ENCODE assay signal across 8 cellular contexts in the genomic region with DNA sequence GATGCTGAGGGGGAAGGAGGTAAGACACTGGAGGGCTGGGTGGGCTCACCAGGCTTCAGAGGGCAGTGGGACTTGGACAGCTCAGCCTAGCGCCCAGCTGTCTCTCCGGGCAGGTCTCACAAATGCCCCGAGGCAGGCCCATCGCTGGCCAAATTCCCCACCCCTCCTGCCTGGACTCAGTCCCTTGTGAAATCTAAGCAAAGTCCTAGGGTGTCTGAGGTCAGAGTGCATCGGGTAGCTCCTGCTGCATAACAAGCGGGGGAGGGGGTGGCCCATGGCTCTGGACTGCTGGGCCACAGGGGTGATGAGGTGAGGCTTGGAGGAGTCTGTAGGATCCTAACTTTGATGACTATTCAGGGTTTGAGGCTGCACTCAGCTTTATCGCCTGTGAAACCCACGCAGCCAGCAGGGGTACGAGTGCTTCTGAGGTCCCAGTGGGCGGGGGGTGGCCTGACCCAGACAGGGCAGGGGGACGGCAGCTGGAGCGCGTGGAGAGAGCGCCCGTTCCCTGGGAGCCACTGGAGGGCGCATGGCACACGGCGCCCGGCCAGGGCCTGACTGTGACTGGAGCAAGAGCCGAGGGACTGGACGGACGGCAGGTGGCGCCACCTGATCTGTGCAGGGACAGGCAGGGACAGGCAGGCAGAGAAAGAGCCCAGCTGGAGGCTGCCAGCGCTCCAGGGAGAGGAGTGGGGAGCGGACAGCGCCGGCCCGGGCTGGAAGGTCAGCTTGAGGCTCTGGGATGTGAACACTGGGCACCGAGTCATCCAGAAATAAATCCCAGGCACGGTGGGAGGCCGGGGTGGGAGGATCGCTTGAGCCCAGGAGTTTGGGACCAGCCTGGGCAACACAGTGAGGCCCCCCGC. TPM values are rescaled to one million over a fixed set of nuclear protein-coding genes. Genes with fewer than 3 reads are reported as not detected.
DNase-seq lines count a peak whose midpoint lies in the region; ATAC-seq and TF ChIP-seq lines count a peak whose summit lies in the region.

No MANE protein-coding gene starts in this region.

- DNase-seq in NCI-H146 treated with DMSO at 0.1 percent for 48 hours (lab: John Stamatoyannopoulos, UW; ENCODE audit: unreplicated experiment) (peak; percentile 77), SW 1271 (lab: John Stamatoyannopoulos, UW) (peak; percentile 92 to 94), cardiac muscle cell (ENCODE audit: low read depth in 1 of 2, low spot score in 1 of 2) (peak; percentile 97 to 98), psoas muscle (peak; percentile 98 to 99)
- DNase-seq in activated naive CD8-positive, alpha-beta T cell treated with anti-CD3 and anti-CD28 coated beads for 36 hours: peak; percentile 94

- peaks cover 13% of the 10 kb centered on the region for H3K4me1 ChIP-seq in cardiac muscle cell (ENCODE audit: low read depth)
- H3K4me1 ChIP-seq in psoas muscle: peaks cover 9% of the 10 kb centered on the region

- H3K27ac Mint-ChIP-seq in activated naive CD8-positive, alpha-beta T cell treated with anti-CD3 and anti-CD28 coated beads for 36 hours: no peak overlapping the region

- no peaks in the 10 kb centered on the region for H3K9me3 Mint-ChIP-seq in activated naive CD8-positive, alpha-beta T cell treated with anti-CD3 and anti-CD28 coated beads for 36 hours

- ATAC-seq in GM18498 (IDR thresholded peaks at IDR 0.05; ENCODE audit: unreplicated experiment) (peak; percentile 84), HG02870 (IDR thresholded peaks at IDR 0.05; ENCODE audit: unreplicated experiment) (peak; percentile 79), psoas muscle (peak; percentile 98 to 99 (median 98)), HG02970 (IDR thresholded peaks at IDR 0.05; ENCODE audit: low FRiP score, unreplicated experiment) (no peak)

- intact Hi-C loops in psoas muscle (cut with DNase I): loop anchor here (1.0 to 10.0 kb wide), 3 partner anchors 72 to 184 kb away; no protein-coding TSS in a partner anchor

- H3K4me3 Mint-ChIP-seq in activated naive CD8-positive, alpha-beta T cell treated with anti-CD3 and anti-CD28 coated beads for 36 hours: no peak overlapping the region

- H3K36me3 Mint-ChIP-seq in activated naive CD8-positive, alpha-beta T cell treated with anti-CD3 and anti-CD28 coated beads for 36 hours: no peaks in the 10 kb centered on the region

- H3K9me3 ChIP-seq in cardiac muscle cell (ENCODE audit: low read depth) (no peaks in the 10 kb centered on the region), psoas muscle (no peaks in the 10 kb centered on the region)

- TF ChIP-seq CTCF in cardiac muscle cell (IDR thresholded peaks at IDR 0.05; ENCODE audit: low read depth, low read length) (peak; percentile 99), psoas muscle (IDR thresholded peaks at IDR 0.05) (peak; percentile 99)

- H3K27me3 Mint-ChIP-seq in activated naive CD8-positive, alpha-beta T cell treated with anti-CD3 and anti-CD28 coated beads for 36 hours: no peaks in the 10 kb centered on the region

- WGBS in psoas muscle, 3 donors: 11 to 16% (median 15%) methylated on average over 29 to 33 of the region's 33 CpGs

- no peak overlapping the region for H3K27ac ChIP-seq in cardiac muscle cell
- no peak overlapping the region for H3K27ac ChIP-seq in psoas muscle

- H3K4me3 ChIP-seq in cardiac muscle cell: no peak overlapping the region
- H3K4me3 ChIP-seq in psoas muscle: no peak overlapping the region

- H3K36me3 ChIP-seq in cardiac muscle cell: peaks cover 4% of the 10 kb centered on the region
- peaks cover 0 to 6% of the 10 kb centered on the region in 2 donors for H3K36me3 ChIP-seq in psoas muscle (ENCODE audit: insufficient read depth in 1 of 2, low read depth in 1 of 2)

- H3K27me3 ChIP-seq in cardiac muscle cell (no peaks in the 10 kb centered on the region), psoas muscle (ENCODE audit: insufficient read depth in 3 of 3, low read length in 2 of 3) (peaks cover 0 to 42% (median 17%) of the 10 kb centered on the region in 3 donors)

- H3K4me1 Mint-ChIP-seq in activated naive CD8-positive, alpha-beta T cell treated with anti-CD3 and anti-CD28 coated beads for 36 hours: peaks cover 1% of the 10 kb centered on the region

RNA-seq across cellular contexts. Expression of a gene that starts 10.0 kb away (rescaled TPM):
- not detected for total RNA-seq in activated naive CD8-positive, alpha-beta T cell treated with anti-CD3 and anti-CD28 coated beads for 36 hours
- total RNA-seq in cardiac muscle cell (3.4 TPM in 1 of 2 replicates, not detected in the other), psoas muscle (not detected)
- polyA plus RNA-seq in cardiac muscle cell (0.10 TPM in 1 of 2 replicates, not detected in the other), psoas muscle (not detected)

RNA-seq across cellular contexts. Expression of a gene that starts 17.6 kb away (rescaled TPM):
- 10 to 100 TPM; 17.7 to 18.1 TPM for total RNA-seq in activated naive CD8-positive, alpha-beta T cell treated with anti-CD3 and anti-CD28 coated beads for 36 hours
- total RNA-seq in cardiac muscle cell: 11.7 and 18.1 TPM in 2 replicates
- polyA plus RNA-seq in cardiac muscle cell: 18.3 and 23.6 TPM in 2 replicates
- 1 to 10 TPM; 4.5 to 7.9 (median 6.9) TPM for total RNA-seq in psoas muscle
- polyA plus RNA-seq in psoas muscle: 10 to 100 TPM in 2 of 3 donors, 1 to 10 TPM in 1; 5.6 to 12.2 (median 11.3) TPM

RNA-seq across cellular contexts. Expression of a gene that starts 38.5 kb away (rescaled TPM):
- total RNA-seq in activated naive CD8-positive, alpha-beta T cell treated with anti-CD3 and anti-CD28 coated beads for 36 hours: 10 to 100 TPM; 49.9 to 56.7 TPM
- total RNA-seq in cardiac muscle cell (12.0 and 12.8 TPM in 2 replicates), psoas muscle (1 to 10 TPM in 3 of 4 donors, under 1 TPM in 1; 0.88 to 1.4 (median 1.2) TPM)
- polyA plus RNA-seq in cardiac muscle cell (9.6 and 14.4 TPM in 2 replicates), psoas muscle (under 1 TPM; 0.18 to 0.56 (median 0.56) TPM)

RNA-seq across cellular contexts. Expression of a gene that starts 51.4 kb away (rescaled TPM):
- total RNA-seq in activated naive CD8-positive, alpha-beta T cell treated with anti-CD3 and anti-CD28 coated beads for 36 hours: 1 to 10 TPM; 2.4 to 2.8 TPM
- total RNA-seq in cardiac muscle cell (11.2 and 16.3 TPM in 2 replicates), psoas muscle (10 to 100 TPM in 1 of 4 donors, 1 to 10 TPM in 3; 5.0 to 12.1 (median 7.5) TPM)
- polyA plus RNA-seq in cardiac muscle cell (4.4 and 7.5 TPM in 2 replicates), psoas muscle (10 to 100 TPM in 1 of 3 donors, 1 to 10 TPM in 2; 9.4 to 14.0 (median 9.9) TPM)
